In the genomic region with DNA sequence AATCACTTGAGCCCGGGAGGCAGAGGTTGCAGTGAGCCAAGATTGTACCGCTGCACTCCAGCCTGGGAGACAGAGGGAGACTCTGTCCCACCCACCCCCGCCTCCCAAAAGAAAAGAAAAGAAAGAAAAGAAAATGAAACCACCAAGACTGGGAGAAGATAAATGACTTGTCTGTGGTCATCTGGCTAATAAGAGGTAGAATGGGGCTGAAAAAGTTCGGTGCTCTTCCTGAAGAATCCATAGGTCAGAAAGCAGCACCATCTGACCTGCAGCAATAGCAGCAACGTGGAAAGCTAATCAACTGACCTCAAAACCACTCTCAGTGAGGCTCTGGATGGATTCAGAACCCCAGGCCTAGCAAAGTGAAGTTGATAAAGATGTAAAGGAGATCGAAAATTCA, we compare ENCODE assay signal across 12 cellular contexts. TPM values are rescaled to one million over a fixed set of nuclear protein-coding genes. Genes with fewer than 3 reads are reported as not detected.
DNase-seq lines count a peak whose midpoint lies in the region; ATAC-seq, FAIRE-seq and TF ChIP-seq lines count a peak whose summit lies in the region.
"Had no signal": no experiment of that assay in that cellular context is flagged by ENCODE, and none has a peak within 500 bp of the region (broad histone marks: within the 10 kb centered on the region; RNA-seq: fewer than 3 reads in every experiment).

No MANE protein-coding gene starts in this region.

- H2AFZ ChIP-seq in fibroblast of lung (ENCODE audit: low read length) = no peak overlapping the region

- TF ChIP-seq CTCF in RWPE1 (conservative IDR thresholded peaks at IDR 0.05; ENCODE audit: low read depth) = no peak
- TF ChIP-seq CTCF in fibroblast of lung (conservative IDR thresholded peaks at IDR 0.05 in 1 of 2, IDR thresholded peaks at IDR 0.05 in 1 of 2; ENCODE audit: low read depth in 1 of 2, low read length in 2 of 2) = no peak
- no peak for TF ChIP-seq CTCF in gastrocnemius medialis (IDR thresholded peaks at IDR 0.05 in 4 of 5, conservative IDR thresholded peaks at IDR 0.05 in 1 of 5)

- no peak for TF ChIP-seq POLR2A in gastrocnemius medialis (IDR thresholded peaks at IDR 0.05)

- intact Hi-C loops in gastrocnemius medialis (cut with DNase I; ENCODE audit: low total_unique reads) = no loop called here

- CTCF ChIA-PET in CD8-positive, alpha-beta memory T cell (lab: Charles Lee) = interaction anchor here (1.5 to 1.6 kb wide), 2 partner anchors 10 to 167 kb away, joined by 3 to 4 read pairs; no protein-coding TSS in a partner anchor
- CTCF ChIA-PET in RWPE1 (lab: Yijun Ruan, JAX) = no interaction called here

- H3K36me3 ChIP-seq in CD8-positive, alpha-beta memory T cell (ENCODE audit: insufficient read depth, low read length) = peaks cover 5% of the 10 kb centered on the region
- H3K36me3 ChIP-seq in fibroblast of lung (ENCODE audit: control insufficient read depth, insufficient read depth, low read length) (peaks cover 32% of the 10 kb centered on the region), gastrocnemius medialis (peaks cover 0 to 29% of the 10 kb centered on the region in 2 donors)

- FAIRE-seq in frontal cortex (lab: Jason Lieb, UNC) = no peak
- FAIRE-seq: K562 had no signal

- DNase-seq in CD8-positive, alpha-beta memory T cell = no peak
- DNase-seq in RWPE1 (ENCODE audit: low spot score) (no peak), fibroblast of lung (ENCODE audit: low read depth in 2 of 2) (peak in 1 of 2 donors; percentile 70), gastrocnemius medialis (no peak), frontal cortex (ENCODE audit: low spot score in 2 of 2) (no peak), SKM-1 treated with dmso at 0.1 percent for 144 hours (lab: John Stamatoyannopoulos, UW; ENCODE audit: unreplicated experiment) (no peak), SHP77 (lab: John Stamatoyannopoulos, UW) (no peak)
- DNase-seq: activated CD4-positive, alpha-beta T cell treated with anti-CD3 and anti-CD28 coated beads for 36 hours; naive B cell had no signal

- no peak for ATAC-seq in gastrocnemius medialis
- no peak for ATAC-seq in GM18511 (IDR thresholded peaks at IDR 0.05; ENCODE audit: unreplicated experiment)
- ATAC-seq: K562 had no signal

- H3K79me2 ChIP-seq in fibroblast of lung (ENCODE audit: control insufficient read depth, insufficient read depth, low read length) = peaks cover 81% of the 10 kb centered on the region

- H3K36me3 Mint-ChIP-seq in CD8-positive, alpha-beta memory T cell = peaks cover 3 to 54% (median 16%) of the 10 kb centered on the region in 3 donors

- peak overlapping the region in 6 of 8 donors; percentile 15 to 85 (median 60) for H3K27ac Mint-ChIP-seq in CD8-positive, alpha-beta memory T cell

- POLR2A ChIA-PET in CD8-positive, alpha-beta memory T cell (lab: Charles Lee) = no interaction called here
- POLR2A ChIA-PET in RWPE1 (lab: Yijun Ruan, JAX; ENCODE audit: low non-redundant PET) = interaction anchor here (2.0 kb wide), 1 partner anchor 17 kb away, joined by 7 read pairs; no protein-coding TSS in a partner anchor

- no peak overlapping the region for H3K27ac ChIP-seq in CD8-positive, alpha-beta memory T cell (ENCODE audit: low read depth, low read length)
- H3K27ac ChIP-seq in RWPE1 = peak overlapping the region; percentile 99
- peak overlapping the region; percentile 99 for H3K27ac ChIP-seq in fibroblast of lung (ENCODE audit: insufficient read depth, low read length)
- peak overlapping the region; percentile 80 to 98 (median 82) for H3K27ac ChIP-seq in gastrocnemius medialis

- no peak overlapping the region for H3K4me3 Mint-ChIP-seq in CD8-positive, alpha-beta memory T cell
- H3K4me3 Mint-ChIP-seq: activated CD4-positive, alpha-beta T cell treated with anti-CD3 and anti-CD28 coated beads for 36 hours; naive B cell had no signal

- H3K4me2 ChIP-seq in fibroblast of lung (ENCODE audit: extremely low read depth, insufficient read depth, low read length) = peak overlapping the region; percentile 72

- H3K9me3 Mint-ChIP-seq in CD8-positive, alpha-beta memory T cell = no peaks in the 10 kb centered on the region
- H3K9me3 Mint-ChIP-seq: naive B cell had no signal

- H3K27me3 ChIP-seq in CD8-positive, alpha-beta memory T cell (ENCODE audit: insufficient read depth, low read length, poor library complexity, severe bottlenecking) = no peaks in the 10 kb centered on the region
- H3K27me3 ChIP-seq in fibroblast of lung (ENCODE audit: control insufficient read depth, insufficient read depth, low read length) = no peaks in the 10 kb centered on the region
- H3K27me3 ChIP-seq in gastrocnemius medialis = no peaks in the 10 kb centered on the region

- no peaks in the 10 kb centered on the region for H3K4me1 ChIP-seq in CD8-positive, alpha-beta memory T cell (ENCODE audit: insufficient read depth, low read length)
- peaks cover 46% of the 10 kb centered on the region for H3K4me1 ChIP-seq in fibroblast of lung (ENCODE audit: control insufficient read depth, extremely low read depth, insufficient read depth, low read length)
- H3K4me1 ChIP-seq in gastrocnemius medialis = peaks cover 66 to 70% of the 10 kb centered on the region in 2 donors

- in situ Hi-C loops in gastrocnemius medialis (cut with MboI; ENCODE audit: low sequenced_read_pairs in 4 of 4) = no loop called here

- no peaks in the 10 kb centered on the region for H3K9me3 ChIP-seq in CD8-positive, alpha-beta memory T cell (ENCODE audit: low read length)
- no peaks in the 10 kb centered on the region for H3K9me3 ChIP-seq in fibroblast of lung (ENCODE audit: control insufficient read depth, insufficient read depth, low read depth, low read length)
- no peaks in the 10 kb centered on the region for H3K9me3 ChIP-seq in gastrocnemius medialis

- H3K4me3 ChIP-seq in CD8-positive, alpha-beta memory T cell (ENCODE audit: low read length) = no peak overlapping the region
- no peak overlapping the region for H3K4me3 ChIP-seq in fibroblast of lung (replicated peaks in 1 of 4; ENCODE audit: control extremely low read depth in 1 of 4, insufficient read depth in 1 of 4, low read depth in 3 of 4, low read length in 4 of 4)
- H3K4me3 ChIP-seq in gastrocnemius medialis = no peak overlapping the region
- H3K4me3 ChIP-seq: K562 had no signal

- no peaks in the 10 kb centered on the region for H4K20me1 ChIP-seq in fibroblast of lung (ENCODE audit: control insufficient read depth, extremely low read depth, insufficient read depth, low read length)

- peak overlapping the region; percentile 40 for H3K9ac ChIP-seq in fibroblast of lung (ENCODE audit: insufficient read depth, low read length)

- H3K27me3 Mint-ChIP-seq in CD8-positive, alpha-beta memory T cell = peaks cover 0 to 2% of the 10 kb centered on the region in 2 donors
- H3K27me3 Mint-ChIP-seq: activated CD4-positive, alpha-beta T cell treated with anti-CD3 and anti-CD28 coated beads for 36 hours; naive B cell had no signal

- H3K4me1 Mint-ChIP-seq in CD8-positive, alpha-beta memory T cell = peaks cover 17 to 47% (median 31%) of the 10 kb centered on the region in 3 donors

RNA-seq across cellular contexts. Expression of gene SSH1, which starts 25.2 kb away (rescaled TPM):
- 10 to 100 TPM; 38.4 to 42.4 TPM for total RNA-seq in CD8-positive, alpha-beta memory T cell
- polyA plus RNA-seq in CD8-positive, alpha-beta memory T cell = 12.0 TPM
- total RNA-seq in fibroblast of lung (14.4 and 24.9 TPM in 2 replicates), gastrocnemius medialis (10 to 100 TPM; 19.6 to 33.6 (median 22.8) TPM), frontal cortex (4.1 TPM)
- 22.1 and 31.9 TPM in 2 replicates for polyA plus RNA-seq in fibroblast of lung
- 21.3 and 23.4 TPM in 2 replicates for polyA plus RNA-seq in fibroblast of lung (2012)
- 66.6 and 95.5 TPM in 2 replicates for polyA minus RNA-seq in fibroblast of lung (ENCODE audit: low replicate concordance)

RNA-seq across cellular contexts. Expression of gene DAO, which starts 47.7 kb away (rescaled TPM):
- total RNA-seq in CD8-positive, alpha-beta memory T cell = not detected
- polyA plus RNA-seq in CD8-positive, alpha-beta memory T cell = not detected
- total RNA-seq in fibroblast of lung = not detected in 2 replicates
- polyA plus RNA-seq in fibroblast of lung = not detected in 2 replicates
- polyA plus RNA-seq in fibroblast of lung (2012) = not detected in 2 replicates
- polyA minus RNA-seq in fibroblast of lung (ENCODE audit: low replicate concordance) = not detected in 2 replicates
- total RNA-seq in gastrocnemius medialis = not detected
- total RNA-seq in frontal cortex = not detected
- total RNA-seq: activated CD4-positive, alpha-beta T cell treated with anti-CD3 and anti-CD28 coated beads for 36 hours; glomerular endothelial cell; K562 had no signal
- polyA plus RNA-seq: K562 had no signal
